In the genomic region with DNA sequence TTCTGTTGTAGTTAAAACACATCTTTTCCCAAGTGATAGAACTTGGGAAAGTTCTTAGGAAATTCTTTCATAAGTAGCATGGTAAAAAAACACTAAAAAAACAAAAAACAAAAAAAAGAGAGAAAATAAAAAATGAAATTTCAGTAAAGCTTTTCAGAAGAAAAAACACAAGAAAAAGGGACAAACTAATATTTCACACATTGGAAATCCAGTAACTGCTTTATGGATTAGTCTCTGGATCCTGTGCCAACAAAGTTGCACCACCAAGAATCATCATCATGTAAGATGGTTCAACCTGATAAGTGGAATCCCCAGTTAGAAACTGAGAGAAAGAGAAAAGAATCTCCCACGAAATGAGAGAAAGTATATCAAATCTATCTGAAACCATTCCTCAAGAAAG, we compare ENCODE assay signal across 11 cellular contexts.
"Had no signal": no experiment of that assay in that cellular context is flagged by ENCODE, and none has a peak within 500 bp of the region (broad histone marks: within the 10 kb centered on the region; RNA-seq: fewer than 3 reads in every experiment).

No MANE protein-coding gene starts in this region.

- ATAC-seq: gastroesophageal sphincter; naive thymus-derived CD8-positive, alpha-beta T cell; stimulated activated memory B cell treated with anti-CD40 and anti-IgM and Interleukin-4, amounts not matched to agents 10 μg/mL and 1 μg/mL and 100 μg/mL, for 72 hours had no signal

- H3K4me3 Mint-ChIP-seq: activated naive CD8-positive, alpha-beta T cell; immature natural killer cell; naive thymus-derived CD8-positive, alpha-beta T cell; stimulated activated memory B cell treated with anti-CD40 and anti-IgM and Interleukin-4, amounts not matched to agents 10 μg/mL and 1 μg/mL and 100 μg/mL, for 72 hours had no signal

- H3K27ac Mint-ChIP-seq: activated naive CD8-positive, alpha-beta T cell; immature natural killer cell; naive thymus-derived CD8-positive, alpha-beta T cell; stimulated activated memory B cell treated with anti-CD40 and anti-IgM and Interleukin-4, amounts not matched to agents 10 μg/mL and 1 μg/mL and 100 μg/mL, for 72 hours had no signal

- H3K4me1 Mint-ChIP-seq: immature natural killer cell; stimulated activated memory B cell treated with anti-CD40 and anti-IgM and Interleukin-4, amounts not matched to agents 10 μg/mL and 1 μg/mL and 100 μg/mL, for 72 hours had no signal

- H3K36me3 Mint-ChIP-seq: immature natural killer cell; naive thymus-derived CD8-positive, alpha-beta T cell; stimulated activated memory B cell treated with anti-CD40 and anti-IgM and Interleukin-4, amounts not matched to agents 10 μg/mL and 1 μg/mL and 100 μg/mL, for 72 hours had no signal

- H3K27ac ChIP-seq: gastroesophageal sphincter, sigmoid colon, spleen had no signal

- H3K27me3 Mint-ChIP-seq: activated naive CD8-positive, alpha-beta T cell; stimulated activated memory B cell treated with anti-CD40 and anti-IgM and Interleukin-4, amounts not matched to agents 10 μg/mL and 1 μg/mL and 100 μg/mL, for 72 hours had no signal

- H3K4me3 ChIP-seq: gastroesophageal sphincter, sigmoid colon, spleen had no signal

- DNase-seq: activated CD4-positive, alpha-beta T cell treated with anti-CD3 and anti-CD28 coated beads, Interleukin-2, amount 50 U/mL, for 4 hours; amniotic stem cell; immature natural killer cell; mesendoderm; naive thymus-derived CD8-positive, alpha-beta T cell; sigmoid colon; spleen; stimulated activated CD4-positive, alpha-beta T cell treated with anti-CD3 and anti-CD28 coated beads, Interleukin-4, amount 100 ng/mL, for 4 hours had no signal

- H3K9me3 Mint-ChIP-seq: immature natural killer cell; naive thymus-derived CD8-positive, alpha-beta T cell; stimulated activated memory B cell treated with anti-CD40 and anti-IgM and Interleukin-4, amounts not matched to agents 10 μg/mL and 1 μg/mL and 100 μg/mL, for 72 hours had no signal

- H3K27me3 ChIP-seq: gastroesophageal sphincter, sigmoid colon, spleen had no signal
